35 cellular contexts compared by ENCODE assay signal in the genomic region with DNA sequence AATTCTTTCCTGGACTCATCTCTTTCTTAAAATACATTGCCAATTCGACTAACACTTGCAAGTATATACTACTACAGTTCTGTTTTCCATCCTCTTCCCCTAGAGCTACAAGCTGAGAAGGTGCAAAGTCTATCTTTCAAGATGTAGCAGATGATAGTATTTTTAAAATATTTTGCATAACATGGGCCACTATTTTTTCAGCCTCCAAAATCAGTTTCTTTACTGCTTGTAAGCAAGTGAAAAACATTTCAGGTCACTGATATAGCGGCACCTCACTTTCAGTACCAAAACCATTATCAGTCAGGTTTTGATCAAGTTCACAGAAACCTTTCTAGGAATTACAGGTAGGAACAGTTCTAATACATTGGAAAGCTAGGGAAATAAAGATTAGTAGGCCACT.
"Had no signal": no experiment of that assay in that cellular context is flagged by ENCODE, and none has a peak within 500 bp of the region (broad histone marks: within the 10 kb centered on the region; RNA-seq: fewer than 3 reads in every experiment).

No MANE protein-coding gene starts in this region.

- DNase-seq: Karpas-422, Kasumi-1, MG63, MM.1S, MV-4-11, NCI-H1048, NCI-H1092, NCI-H1092 treated with DMSO at 0.1 percent for 48 hours, NCI-H1105, NCI-H1105 treated with DMSO at 0.1 percent for 48 hours, NCI-H1417, NCI-H1417 treated with DMSO at 0.1 percent for 48 hours, NCI-H1436, NCI-H1436 treated with DMSO at 0.1 percent for 48 hours, NCI-H146, NCI-H1694, NCI-H1694 treated with DMSO at 0.1 percent for 48 hours, NCI-H187, NCI-H187 treated with DMSO at 0.1 percent for 48 hours, NCI-H1930, NCI-H2029, NCI-H2029 treated with DMSO at 0.1 percent for 48 hours, NCI-H2081, NCI-H2081 treated with DMSO at 0.1 percent for 48 hours, NCI-H2107, NCI-H2171, NCI-H2171 treated with DMSO at 0.1 percent for 48 hours, NCI-H2227 treated with DMSO at 0.1 percent for 48 hours, NCI-H226, NCI-H345, NCI-H446, NCI-H446 treated with DMSO at 0.1 percent for 48 hours, NCI-H510A, NCI-H510A treated with DMSO at 0.1 percent for 48 hours, NCI-H524 had no signal
